In the genomic region with DNA sequence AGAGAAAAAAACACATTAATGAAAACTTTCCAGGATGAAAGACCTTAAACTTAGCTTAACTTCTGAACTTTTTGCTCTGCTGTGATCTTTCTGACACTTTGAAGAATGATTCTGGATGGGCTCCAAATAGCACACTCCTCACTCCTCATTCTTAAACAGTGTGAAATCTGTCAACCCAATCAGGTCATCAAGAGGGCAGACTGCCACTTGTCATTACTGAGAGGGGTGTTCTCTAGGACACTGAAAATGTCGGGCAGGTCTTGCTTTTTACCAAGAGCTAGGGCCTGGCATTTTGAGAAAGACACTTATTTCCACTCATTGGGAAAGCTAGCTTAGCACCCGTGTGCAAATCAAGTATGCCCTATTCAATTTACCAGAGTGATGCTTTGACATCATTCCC, we compare ENCODE assay signal across 24 cellular contexts.
DNase-seq lines count a peak whose midpoint lies in the region; ATAC-seq and TF ChIP-seq lines count a peak whose summit lies in the region.
"Had no signal": no experiment of that assay in that cellular context is flagged by ENCODE, and none has a peak within 500 bp of the region (broad histone marks: within the 10 kb centered on the region; RNA-seq: fewer than 3 reads in every experiment).

No MANE protein-coding gene starts in this region.

- TF ChIP-seq CTCF in IMR-90 (conservative IDR thresholded peaks at IDR 0.05; ENCODE audit: low read depth, low read length) (no peak), right atrium auricular region (IDR thresholded peaks at IDR 0.05) (no peak)

- TF ChIP-seq POLR2A in IMR-90 (IDR thresholded peaks at IDR 0.05; ENCODE audit: low read depth, low read length) = no peak

- H2AK5ac ChIP-seq in IMR-90 (ENCODE audit: low read depth, low read length) = no peak overlapping the region

- no peak for TF ChIP-seq RAD21 in IMR-90 (IDR thresholded peaks at IDR 0.05; ENCODE audit: low read length)

- peak overlapping the region; percentile 53; the same call in 1 of the 2 replicates for H3K18ac ChIP-seq in IMR-90 (ENCODE audit: low read depth, low read length)

- no TSS peak for BruUV-seq in IMR-90 (replicated peaks; lab: Mats Ljungman, UMichigan)

- CTCF ChIA-PET in IMR-90 (lab: Yijun Ruan, JAX) = no interaction called here

- dilution Hi-C loops in IMR-90 (cut with HindIII; ENCODE audit: low sequenced_read_pairs, unreplicated experiment) = no loop called here

- H3K36me3 ChIP-seq in IMR-90 (ENCODE audit: control insufficient read depth, insufficient read depth, low read length) (peaks cover 7% of the 10 kb centered on the region), right atrium auricular region (no peaks in the 10 kb centered on the region)
- H3K36me3 ChIP-seq: esophagus muscularis mucosa had no signal

- H3K4me3 ChIP-seq in IMR-90 (ENCODE audit: insufficient read depth, low read depth, low read length) (no peak overlapping the region), right atrium auricular region (no peak overlapping the region)
- H3K4me3 ChIP-seq: esophagus muscularis mucosa, smooth muscle cell, testis had no signal

- H2AK9ac ChIP-seq in IMR-90 (replicated peaks; ENCODE audit: low read depth, low read length, poor library complexity) = no peak overlapping the region

- H3K79me1 ChIP-seq in IMR-90 (ENCODE audit: low read depth in 1 of 2, low read length in 2 of 2) = peaks cover 27% of the 10 kb centered on the region in 2 experiments

- H4K20me1 ChIP-seq in IMR-90 (ENCODE audit: insufficient read depth, low read length) = no peaks in the 10 kb centered on the region

- H2BK20ac ChIP-seq in IMR-90 (ENCODE audit: low read depth, low read length) = no peak overlapping the region

- H4K5ac ChIP-seq in IMR-90 (ENCODE audit: low read depth, low read length) = 0 out of 2 replicates have a peak overlapping the region, but pooled peaks have one; percentile 62

- no CpG with 5 or more reads among the region's 2 CpGs for WGBS in IMR-90 (ENCODE audit: extremely low coverage in 2 of 2, insufficient read length in 1 of 2), 2 experiments

- no peak overlapping the region for H2AFZ ChIP-seq in IMR-90 (replicated peaks; ENCODE audit: low read length, poor library complexity)

- no peak overlapping the region for H4K91ac ChIP-seq in IMR-90 (ENCODE audit: insufficient read depth, low read depth, low read length)

- H3K27me3 ChIP-seq in IMR-90 (ENCODE audit: control insufficient read depth, insufficient read depth, low read length) (no peaks in the 10 kb centered on the region), right atrium auricular region (no peaks in the 10 kb centered on the region)
- H3K27me3 ChIP-seq: esophagus muscularis mucosa, testis had no signal

- no peak overlapping the region for H3K27ac ChIP-seq in IMR-90 (ENCODE audit: insufficient read depth, low read length)
- H3K27ac ChIP-seq in right atrium auricular region = peak overlapping the region; percentile 40 to 60
- H3K27ac ChIP-seq: esophagus muscularis mucosa, testis had no signal

- 0 out of 2 replicates have a peak, but pooled peaks cover 2% of the 10 kb centered on the region for H3K9me1 ChIP-seq in IMR-90 (ENCODE audit: insufficient read depth, low read length)

- no peak overlapping the region for H3K4ac ChIP-seq in IMR-90 (ENCODE audit: low read depth, low read length)

- H4K8ac ChIP-seq in IMR-90 (ENCODE audit: low read depth in 2 of 2, low read length in 2 of 2) = no peak overlapping the region; a peak in 1 of 4 replicates

- H3K56ac ChIP-seq in IMR-90 (ENCODE audit: extremely low read depth, insufficient read depth, low read length) = no peak overlapping the region

- intact Hi-C loops in IMR-90 (cut with micrococcal nuclease) = no loop called here

- H3K14ac ChIP-seq in IMR-90 (replicated peaks; ENCODE audit: low read depth, low read length) = no peak overlapping the region

- H3K9me3 ChIP-seq in IMR-90 (ENCODE audit: control insufficient read depth, insufficient read depth, low read length) (no peaks in the 10 kb centered on the region), right atrium auricular region (no peaks in the 10 kb centered on the region)
- H3K9me3 ChIP-seq: esophagus muscularis mucosa, testis had no signal

- ATAC-seq in IMR-90 (ENCODE audit: low read depth) (no peak), HG02588 (IDR thresholded peaks at IDR 0.05; ENCODE audit: unreplicated experiment) (no peak)
- ATAC-seq: naive thymus-derived CD8-positive, alpha-beta T cell; stimulated activated memory B cell treated with anti-CD40 and anti-IgM and Interleukin-4, amounts not matched to agents 10 μg/mL and 1 μg/mL and 100 μg/mL, for 72 hours; WTC11 had no signal

- H3K9ac ChIP-seq in IMR-90 (ENCODE audit: low read depth, low read length) = no peak overlapping the region

- no peak overlapping the region for H2BK15ac ChIP-seq in IMR-90 (ENCODE audit: low read depth, low read length)

- H3K4me1 ChIP-seq in IMR-90 (ENCODE audit: control insufficient read depth, insufficient read depth, low read length) (no peaks in the 10 kb centered on the region; the same call in none of the 2 replicates), right atrium auricular region (peaks cover 0 to 24% of the 10 kb centered on the region in 2 donors)
- H3K4me1 ChIP-seq: testis had no signal

- H3K4me2 ChIP-seq in IMR-90 (ENCODE audit: low read depth, low read length) = no peak overlapping the region
- H3K4me2 ChIP-seq: smooth muscle cell had no signal

- POLR2A ChIA-PET in IMR-90 (lab: Charles Lee; ENCODE audit: unreplicated experiment) = no interaction called here

- H3K23ac ChIP-seq in IMR-90 (ENCODE audit: low read depth, low read length) = no peak overlapping the region

- DNase-seq in IMR-90 = no peak
- peak; percentile 51 for DNase-seq in astrocyte of the hippocampus (ENCODE audit: low read depth, low spot score)
- DNase-seq in right atrium auricular region (ENCODE audit: low spot score) = no peak
- peak; percentile 42 for DNase-seq in renal cortical epithelial cell (ENCODE audit: low read depth)
- DNase-seq in SW480 (ENCODE audit: low spot score) = no peak
- DNase-seq in activated CD4-positive, alpha-beta T cell treated with anti-CD3 and anti-CD28 coated beads for 4 hours = no peak
- DNase-seq in Ammon's horn (ENCODE audit: low spot score) = no peak
- DNase-seq: activated CD4-positive, alpha-beta memory T cell treated with anti-CD3 and anti-CD28 coated beads for 36 hours; CD4-positive, CD25-positive, alpha-beta regulatory T cell; DMS 273 treated with DMSO at 0.1 percent for 48 hours; effector memory CD4-positive, alpha-beta T cell; kidney glomerular epithelial cell; naive thymus-derived CD8-positive, alpha-beta T cell; NCI-H1105; NCI-H2029 treated with DMSO at 0.1 percent for 48 hours; NCI-H524 treated with DMSO at 0.1 percent for 48 hours; RPMI8226; T-helper 9 cell; testis had no signal

- no peak overlapping the region for H2BK5ac ChIP-seq in IMR-90 (ENCODE audit: low read depth, low read length, poor library complexity, severe bottlenecking)

- H2BK120ac ChIP-seq in IMR-90 (ENCODE audit: low read depth, low read length) = no peak overlapping the region

- in situ Hi-C loops in IMR-90 (cut with MboI; ENCODE audit: low sequenced_read_pairs) = no loop called here

TF ChIP-seq in IMR-90, 13 proteins besides CTCF, POLR2A, EP300 and RAD21:
- TF ChIP-seq, protein P1, sequence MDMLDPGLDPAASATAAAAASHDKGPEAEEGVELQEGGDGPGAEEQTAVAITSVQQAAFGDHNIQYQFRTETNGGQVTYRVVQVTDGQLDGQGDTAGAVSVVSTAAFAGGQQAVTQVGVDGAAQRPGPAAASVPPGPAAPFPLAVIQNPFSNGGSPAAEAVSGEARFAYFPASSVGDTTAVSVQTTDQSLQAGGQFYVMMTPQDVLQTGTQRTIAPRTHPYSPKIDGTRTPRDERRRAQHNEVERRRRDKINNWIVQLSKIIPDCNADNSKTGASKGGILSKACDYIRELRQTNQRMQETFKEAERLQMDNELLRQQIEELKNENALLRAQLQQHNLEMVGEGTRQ (IDR thresholded peaks at IDR 0.05; ENCODE audit: low read depth, low read length) = no peak
- TF ChIP-seq RCOR1 (IDR thresholded peaks at IDR 0.05; ENCODE audit: insufficient replicate concordance, low read length) (no peak), RFX5 (IDR thresholded peaks at IDR 0.05; ENCODE audit: low read depth, low read length) (no peak), MAZ (IDR thresholded peaks at IDR 0.05; ENCODE audit: borderline replicate concordance, low read depth, low read length) (no peak), FOS (IDR thresholded peaks at IDR 0.05; ENCODE audit: low read depth, low read length) (no peak), SMC3 (IDR thresholded peaks at IDR 0.05; ENCODE audit: low read depth, low read length) (no peak), NFE2L2 (IDR thresholded peaks at IDR 0.05; ENCODE audit: low read depth, low read length) (no peak), MXI1 (IDR thresholded peaks at IDR 0.05; ENCODE audit: borderline replicate concordance, low read depth, low read length) (no peak), BHLHE40 (IDR thresholded peaks at IDR 0.05; ENCODE audit: low read depth, low read length) (no peak), CHD1 (IDR thresholded peaks at IDR 0.05; ENCODE audit: low read depth, low read length) (no peak), CEBPB (IDR thresholded peaks at IDR 0.05; ENCODE audit: low read depth, low read length) (no peak), MAFK (IDR thresholded peaks at IDR 0.05; ENCODE audit: low read depth, low read length) (no peak)
- TF ChIP-seq, protein P2, sequence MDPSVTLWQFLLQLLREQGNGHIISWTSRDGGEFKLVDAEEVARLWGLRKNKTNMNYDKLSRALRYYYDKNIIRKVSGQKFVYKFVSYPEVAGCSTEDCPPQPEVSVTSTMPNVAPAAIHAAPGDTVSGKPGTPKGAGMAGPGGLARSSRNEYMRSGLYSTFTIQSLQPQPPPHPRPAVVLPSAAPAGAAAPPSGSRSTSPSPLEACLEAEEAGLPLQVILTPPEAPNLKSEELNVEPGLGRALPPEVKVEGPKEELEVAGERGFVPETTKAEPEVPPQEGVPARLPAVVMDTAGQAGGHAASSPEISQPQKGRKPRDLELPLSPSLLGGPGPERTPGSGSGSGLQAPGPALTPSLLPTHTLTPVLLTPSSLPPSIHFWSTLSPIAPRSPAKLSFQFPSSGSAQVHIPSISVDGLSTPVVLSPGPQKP (IDR thresholded peaks at IDR 0.05; ENCODE audit: borderline replicate concordance, low read depth, low read length) = no peak
TF ChIP-seq in IMR-90: peak in this region for 0.

Comparison
In these comparisons a context has a peak if more than half of its experiments do, and no peak if none do; other contexts are left out.
1. DNase-seq: peak in astrocyte of the hippocampus (single experiment) and renal cortical epithelial cell (single experiment); none in IMR-90 (single experiment), right atrium auricular region (single experiment), SW480 (single experiment), activated CD4-positive, alpha-beta T cell treated with anti-CD3 and anti-CD28 coated beads for 4 hours (0 of 2) and Ammon's horn (single experiment).